ENCODE assay signal across 15 cellular contexts in genomic region chr6:2784930-2785329, GRCh38. TPM values are rescaled to one million over a fixed set of nuclear protein-coding genes. Genes with fewer than 3 reads are reported as not detected.
DNase-seq lines count a peak whose midpoint lies in the region; ATAC-seq and TF ChIP-seq lines count a peak whose summit lies in the region.
"Had no signal": no experiment of that assay in that cellular context is flagged by ENCODE, and none has a peak within 500 bp of the region (broad histone marks: within the 10 kb centered on the region; RNA-seq: fewer than 3 reads in every experiment).

No MANE protein-coding gene starts in this region.

- POLR2A ChIA-PET in activated CD4-positive, alpha-beta memory T cell treated with anti-CD3 and anti-CD28 coated beads for 36 hours (lab: Charles Lee): no interaction called here
- POLR2A ChIA-PET in activated CD4-positive, alpha-beta memory T cell treated with anti-CD3 and anti-CD28 coated beads, Interleukin-2, amount 10 ng/mL, durations not matched to agents 7 days and 5 days (lab: Charles Lee): no interaction called here

- CTCF ChIA-PET in activated CD4-positive, alpha-beta memory T cell treated with anti-CD3 and anti-CD28 coated beads for 36 hours (lab: Charles Lee): interaction anchor here (1.3 kb wide), 1 partner anchor 36 kb away, joined by 3 read pairs; no protein-coding TSS in a partner anchor
- CTCF ChIA-PET in activated CD4-positive, alpha-beta memory T cell treated with anti-CD3 and anti-CD28 coated beads, Interleukin-2, amount 10 ng/mL, durations not matched to agents 7 days and 5 days (lab: Charles Lee): interaction anchor here (1.6 kb wide), 1 partner anchor 167 kb away, joined by 3 read pairs; no protein-coding TSS in a partner anchor

- peaks cover 39% of the 10 kb centered on the region for H3K36me3 Mint-ChIP-seq in activated CD4-positive, alpha-beta memory T cell treated with anti-CD3 and anti-CD28 coated beads for 36 hours
- peaks cover 40% of the 10 kb centered on the region for H3K36me3 Mint-ChIP-seq in activated CD4-positive, alpha-beta memory T cell treated with anti-CD3 and anti-CD28 coated beads, Interleukin-2, amount 10 ng/mL, durations not matched to agents 7 days and 5 days (ENCODE audit: low read depth)
- H3K36me3 Mint-ChIP-seq in T-helper 17 cell (ENCODE audit: low read depth): peaks cover 4% of the 10 kb centered on the region
- no peaks in the 10 kb centered on the region for H3K36me3 Mint-ChIP-seq in glutamatergic neuron (ENCODE audit: unreplicated experiment)
- H3K36me3 Mint-ChIP-seq in stimulated activated naive B cell treated with anti-CD40 and anti-IgM and Interleukin-4, amounts not matched to agents 10 μg/mL and 1 μg/mL and 100 μg/mL, for 72 hours: peaks cover 36 to 56% of the 10 kb centered on the region in 2 donors

- intact Hi-C loops in activated CD4-positive, alpha-beta memory T cell treated with anti-CD3 and anti-CD28 coated beads for 36 hours (cut with micrococcal nuclease): no loop called here
- intact Hi-C loops in sciatic nerve (cut with DNase I): loop anchor here (10.0 kb wide), 1 partner anchor 150 kb away; no protein-coding TSS in a partner anchor

- H3K4me1 Mint-ChIP-seq in activated CD4-positive, alpha-beta memory T cell treated with anti-CD3 and anti-CD28 coated beads for 36 hours (ENCODE audit: low read depth): no peaks in the 10 kb centered on the region
- peaks cover 6% of the 10 kb centered on the region for H3K4me1 Mint-ChIP-seq in activated CD4-positive, alpha-beta memory T cell treated with anti-CD3 and anti-CD28 coated beads, Interleukin-2, amount 10 ng/mL, durations not matched to agents 7 days and 5 days
- H3K4me1 Mint-ChIP-seq in T-helper 17 cell: peaks cover 25% of the 10 kb centered on the region
- H3K4me1 Mint-ChIP-seq in glutamatergic neuron (ENCODE audit: low read depth, unreplicated experiment): peaks cover 50% of the 10 kb centered on the region
- peaks cover 5 to 14% of the 10 kb centered on the region in 2 donors for H3K4me1 Mint-ChIP-seq in stimulated activated naive B cell treated with anti-CD40 and anti-IgM and Interleukin-4, amounts not matched to agents 10 μg/mL and 1 μg/mL and 100 μg/mL, for 72 hours

- H3K9me3 ChIP-seq in T-helper 17 cell (ENCODE audit: control insufficient read depth, low read length, poor library complexity, severe bottlenecking): no peaks in the 10 kb centered on the region

- DNase-seq in activated CD4-positive, alpha-beta memory T cell treated with anti-CD3 and anti-CD28 coated beads for 36 hours: no peak
- no peak for DNase-seq in activated CD4-positive, alpha-beta memory T cell treated with anti-CD3 and anti-CD28 coated beads, Interleukin-2, amount 10 ng/mL, durations not matched to agents 7 days and 5 days
- DNase-seq in T-helper 17 cell (no peak), glutamatergic neuron (no peak), NCI-H2171 treated with DMSO at 0.1 percent for 48 hours (lab: John Stamatoyannopoulos, UW) (no peak), sciatic nerve (ENCODE audit: low spot score) (no peak)
- DNase-seq in stimulated activated naive B cell treated with anti-CD40 and anti-IgM and Interleukin-4, amounts not matched to agents 10 μg/mL and 1 μg/mL and 100 μg/mL, for 72 hours: no peak
- no peak for DNase-seq in stimulated activated CD4-positive, alpha-beta T cell treated with anti-CD3 and anti-CD28 coated beads, Interleukin-4, amount 100 ng/mL, for 24 hours
- DNase-seq: CD8-positive, alpha-beta T cell; COR-L47; DMS153; DMS79 treated with DMSO at 0.1 percent for 48 hours; EL; GM23248 had no signal

- peak overlapping the region; percentile 19 for H3K27ac Mint-ChIP-seq in activated CD4-positive, alpha-beta memory T cell treated with anti-CD3 and anti-CD28 coated beads for 36 hours
- H3K27ac Mint-ChIP-seq in activated CD4-positive, alpha-beta memory T cell treated with anti-CD3 and anti-CD28 coated beads, Interleukin-2, amount 10 ng/mL, durations not matched to agents 7 days and 5 days: no peak overlapping the region
- H3K27ac Mint-ChIP-seq in T-helper 17 cell (no peak overlapping the region), glutamatergic neuron (ENCODE audit: unreplicated experiment) (peak overlapping the region; percentile 59)
- H3K27ac Mint-ChIP-seq in stimulated activated naive B cell treated with anti-CD40 and anti-IgM and Interleukin-4, amounts not matched to agents 10 μg/mL and 1 μg/mL and 100 μg/mL, for 72 hours: peak overlapping the region; percentile 33
- H3K27ac Mint-ChIP-seq: CD8-positive, alpha-beta T cell had no signal

- ATAC-seq in T-helper 17 cell (no peak), sciatic nerve (no peak)
- ATAC-seq in stimulated activated naive B cell treated with anti-CD40 and anti-IgM and Interleukin-4, amounts not matched to agents 10 μg/mL and 1 μg/mL and 100 μg/mL, for 72 hours (replicated peaks): no peak
- ATAC-seq: CD8-positive, alpha-beta T cell had no signal

- no peaks in the 10 kb centered on the region for H3K9me3 Mint-ChIP-seq in activated CD4-positive, alpha-beta memory T cell treated with anti-CD3 and anti-CD28 coated beads for 36 hours
- H3K9me3 Mint-ChIP-seq in activated CD4-positive, alpha-beta memory T cell treated with anti-CD3 and anti-CD28 coated beads, Interleukin-2, amount 10 ng/mL, durations not matched to agents 7 days and 5 days: no peaks in the 10 kb centered on the region
- H3K9me3 Mint-ChIP-seq in glutamatergic neuron (ENCODE audit: unreplicated experiment): peaks cover 13% of the 10 kb centered on the region
- no peaks in the 10 kb centered on the region for H3K9me3 Mint-ChIP-seq in stimulated activated naive B cell treated with anti-CD40 and anti-IgM and Interleukin-4, amounts not matched to agents 10 μg/mL and 1 μg/mL and 100 μg/mL, for 72 hours
- H3K9me3 Mint-ChIP-seq: CD14-positive monocyte; CD8-positive, alpha-beta T cell had no signal

- no peak for TF ChIP-seq CTCF in glutamatergic neuron (IDR thresholded peaks at IDR 0.05; ENCODE audit: partially characterized antibody, unreplicated experiment)

- H3K27me3 Mint-ChIP-seq in activated CD4-positive, alpha-beta memory T cell treated with anti-CD3 and anti-CD28 coated beads for 36 hours: no peaks in the 10 kb centered on the region
- no peaks in the 10 kb centered on the region for H3K27me3 Mint-ChIP-seq in activated CD4-positive, alpha-beta memory T cell treated with anti-CD3 and anti-CD28 coated beads, Interleukin-2, amount 10 ng/mL, durations not matched to agents 7 days and 5 days
- H3K27me3 Mint-ChIP-seq in T-helper 17 cell (no peaks in the 10 kb centered on the region), glutamatergic neuron (ENCODE audit: unreplicated experiment) (peaks cover 12% of the 10 kb centered on the region)
- H3K27me3 Mint-ChIP-seq in stimulated activated naive B cell treated with anti-CD40 and anti-IgM and Interleukin-4, amounts not matched to agents 10 μg/mL and 1 μg/mL and 100 μg/mL, for 72 hours: no peaks in the 10 kb centered on the region

- H3K4me3 Mint-ChIP-seq in activated CD4-positive, alpha-beta memory T cell treated with anti-CD3 and anti-CD28 coated beads for 36 hours: no peak overlapping the region
- H3K4me3 Mint-ChIP-seq in activated CD4-positive, alpha-beta memory T cell treated with anti-CD3 and anti-CD28 coated beads, Interleukin-2, amount 10 ng/mL, durations not matched to agents 7 days and 5 days: no peak overlapping the region
- H3K4me3 Mint-ChIP-seq in T-helper 17 cell: peak overlapping the region; percentile 25
- H3K4me3 Mint-ChIP-seq in glutamatergic neuron (ENCODE audit: unreplicated experiment): peak overlapping the region; percentile 22
- H3K4me3 Mint-ChIP-seq in stimulated activated naive B cell treated with anti-CD40 and anti-IgM and Interleukin-4, amounts not matched to agents 10 μg/mL and 1 μg/mL and 100 μg/mL, for 72 hours: no peak overlapping the region
- H3K4me3 Mint-ChIP-seq: CD14-positive monocyte; CD8-positive, alpha-beta T cell had no signal

RNA-seq across cellular contexts. Expression of gene WRNIP1, which starts 19.7 kb away (rescaled TPM):
- 10 to 100 TPM; 32.7 to 32.8 TPM for total RNA-seq in activated CD4-positive, alpha-beta memory T cell treated with anti-CD3 and anti-CD28 coated beads for 36 hours
- 10 to 100 TPM; 39.6 to 42.1 TPM for total RNA-seq in activated CD4-positive, alpha-beta memory T cell treated with anti-CD3 and anti-CD28 coated beads, Interleukin-2, amount 10 ng/mL, durations not matched to agents 7 days and 5 days
- total RNA-seq in T-helper 17 cell (10 to 100 TPM; 34.0 to 45.3 TPM), glutamatergic neuron (ENCODE audit: unreplicated experiment) (46.5 TPM), sciatic nerve (30.8 TPM)

RNA-seq across cellular contexts. Expression of gene MYLK4, which starts 34.2 kb away (rescaled TPM):
- total RNA-seq in activated CD4-positive, alpha-beta memory T cell treated with anti-CD3 and anti-CD28 coated beads for 36 hours: under 1 TPM; 0.05 to 0.07 TPM
- under 1 TPM; 0.15 to 0.28 TPM for total RNA-seq in activated CD4-positive, alpha-beta memory T cell treated with anti-CD3 and anti-CD28 coated beads, Interleukin-2, amount 10 ng/mL, durations not matched to agents 7 days and 5 days
- 1 to 10 TPM in 1 of 2 donors, under 1 TPM in 1; 0.45 to 1.7 TPM for total RNA-seq in T-helper 17 cell
- total RNA-seq in glutamatergic neuron (ENCODE audit: unreplicated experiment): 0.49 TPM
- 0.98 TPM for total RNA-seq in sciatic nerve

RNA-seq across cellular contexts. Expression of gene SERPINB1, which starts 56.7 kb away (rescaled TPM):
- 100 to 1,000 TPM; 164 to 169 TPM for total RNA-seq in activated CD4-positive, alpha-beta memory T cell treated with anti-CD3 and anti-CD28 coated beads for 36 hours
- total RNA-seq in activated CD4-positive, alpha-beta memory T cell treated with anti-CD3 and anti-CD28 coated beads, Interleukin-2, amount 10 ng/mL, durations not matched to agents 7 days and 5 days: 10 to 100 TPM; 85.0 to 86.5 TPM
- 10 to 100 TPM; 39.2 to 44.4 TPM for total RNA-seq in T-helper 17 cell
- 8.2 TPM for total RNA-seq in glutamatergic neuron (ENCODE audit: unreplicated experiment)
- total RNA-seq in sciatic nerve: 46.1 TPM

Comparison
In these comparisons a context has a peak if more than half of its experiments do, and no peak if none do; other contexts are left out.
1. H3K27ac Mint-ChIP-seq: peak in activated CD4-positive, alpha-beta memory T cell treated with anti-CD3 and anti-CD28 coated beads for 36 hours (single experiment), glutamatergic neuron (single experiment) and stimulated activated naive B cell treated with anti-CD40 and anti-IgM and Interleukin-4, amounts not matched to agents 10 μg/mL and 1 μg/mL and 100 μg/mL, for 72 hours (single experiment); none in activated CD4-positive, alpha-beta memory T cell treated with anti-CD3 and anti-CD28 coated beads, Interleukin-2, amount 10 ng/mL, durations not matched to agents 7 days and 5 days (single experiment) and T-helper 17 cell (single experiment).
2. H3K4me3 Mint-ChIP-seq: peak in T-helper 17 cell (single experiment) and glutamatergic neuron (single experiment); none in activated CD4-positive, alpha-beta memory T cell treated with anti-CD3 and anti-CD28 coated beads for 36 hours (single experiment), activated CD4-positive, alpha-beta memory T cell treated with anti-CD3 and anti-CD28 coated beads, Interleukin-2, amount 10 ng/mL, durations not matched to agents 7 days and 5 days (single experiment) and stimulated activated naive B cell treated with anti-CD40 and anti-IgM and Interleukin-4, amounts not matched to agents 10 μg/mL and 1 μg/mL and 100 μg/mL, for 72 hours (0 of 2).